In the genomic region with DNA sequence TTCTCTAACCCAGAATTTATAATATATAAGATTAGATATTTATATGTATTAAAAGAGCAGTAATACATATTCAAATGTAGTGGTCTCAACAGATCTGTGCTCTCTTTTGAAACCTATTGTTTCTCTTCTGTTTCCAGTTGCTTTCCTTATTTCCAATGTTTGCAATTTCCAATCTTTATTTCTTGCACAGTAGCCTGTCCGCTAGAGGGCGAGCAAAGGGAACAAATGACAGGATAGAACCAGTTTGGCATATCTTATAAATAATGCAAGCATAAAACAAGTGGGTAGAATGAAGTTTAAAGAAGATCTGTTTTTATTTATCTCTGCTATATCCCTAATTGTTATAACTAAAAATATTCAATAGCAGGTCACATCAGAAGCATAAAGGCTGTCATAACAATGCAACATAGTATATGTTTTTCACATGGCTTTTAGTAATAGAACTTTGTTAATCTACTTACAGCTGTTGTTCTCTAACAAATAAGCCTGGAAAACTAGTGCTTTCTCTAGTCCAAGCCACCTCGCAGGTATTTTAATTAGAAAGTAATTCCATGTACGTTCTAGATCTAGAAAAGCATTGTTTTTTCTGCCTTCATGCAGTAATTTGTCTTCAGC, we compare ENCODE assay signal across 8 cellular contexts. TPM values are rescaled to one million over a fixed set of nuclear protein-coding genes. Genes with fewer than 3 reads are reported as not detected.
DNase-seq lines count a peak whose midpoint lies in the region; ATAC-seq, FAIRE-seq and TF ChIP-seq lines count a peak whose summit lies in the region.

No MANE protein-coding gene starts in this region.

- H3K4me3 ChIP-seq in NB4 (ENCODE audit: low read depth, low read length) (no peak overlapping the region), SU-DHL-6 (ENCODE audit: insufficient read depth, low read length, poor library complexity, severe bottlenecking) (no peak overlapping the region), GM12878 (no peak overlapping the region)

- H3K4me2 ChIP-seq in SU-DHL-6 (ENCODE audit: low read depth, low read length, poor library complexity, severe bottlenecking) (no peak overlapping the region), GM12878 (ENCODE audit: control insufficient read depth, insufficient read depth) (no peak overlapping the region)

- CTCF ChIA-PET in GM12878 (lab: Yijun Ruan, JAX): interaction anchor here (0.6 to 2.4 kb wide), 19 partner anchors 9 to 511 kb away, joined by 3 to 14 read pairs (median 3); a partner anchor contains a TSS

- no TSS peak for BruUV-seq in GM12878 (replicated peaks; lab: Mats Ljungman, UMichigan)

- RAD21 ChIA-PET in GM12878 (lab: Charles Lee; ENCODE audit: unreplicated experiment): interaction anchor here (0.7 to 1.7 kb wide), 8 partner anchors 15 to 1142 kb away, joined by 3 to 6 read pairs (median 4); a partner anchor contains a TSS

- TF ChIP-seq POLR2A in NB4 (IDR thresholded peaks at IDR 0.05; ENCODE audit: extremely low read depth, insufficient read length): no peak
- TF ChIP-seq POLR2A in GM12878 (IDR thresholded peaks at IDR 0.05; ENCODE audit: low read depth, low read length): no peak

- FAIRE-seq in GM12878 (lab: Jason Lieb, UNC): peak; percentile 41

- peak; percentile 77 for TF ChIP-seq CTCF in NB4 (IDR thresholded peaks at IDR 0.05; ENCODE audit: low read depth, low read length)
- peak; percentile 95 for TF ChIP-seq CTCF in SU-DHL-6 (IDR thresholded peaks at IDR 0.05; ENCODE audit: insufficient read depth, low read length, poor library complexity, severe bottlenecking)
- peak; percentile 73 to 83 (median 76) for TF ChIP-seq CTCF in GM12878 (IDR thresholded peaks at IDR 0.05 in 2 of 3, conservative IDR thresholded peaks at IDR 0.05 in 1 of 3; ENCODE audit: control insufficient read depth in 2 of 3, extremely low read depth in 1 of 3, insufficient read depth in 1 of 3, low read depth in 3 of 3, low read length in 3 of 3)

- WGBS in GM12878 (ENCODE audit: insufficient coverage, insufficient replicate concordance, low lambda C conversion rate, missing lambda C conversion rate): 3% methylated on average over 4 of the region's 4 CpGs

- H2AFZ ChIP-seq in SU-DHL-6 (ENCODE audit: low read depth, low read length, severe bottlenecking) (no peak overlapping the region), GM12878 (ENCODE audit: control insufficient read depth, low read depth, low read length) (no peak overlapping the region)

- H3K9ac ChIP-seq in SU-DHL-6 (ENCODE audit: low read length) (no peak overlapping the region), GM12878 (ENCODE audit: control insufficient read depth, insufficient read depth, low read length) (no peak overlapping the region)

- H3K36me3 ChIP-seq in SU-DHL-6 (ENCODE audit: low read length): no peaks in the 10 kb centered on the region
- H3K36me3 ChIP-seq in GM12878 (ENCODE audit: control insufficient read depth in 2 of 2, insufficient read depth in 2 of 2, low read length in 1 of 2): no peaks in the 10 kb centered on the region

- no peak overlapping the region for H3K27ac ChIP-seq in SU-DHL-6 (ENCODE audit: low read depth, low read length)
- H3K27ac ChIP-seq in GM12878 (ENCODE audit: control insufficient read depth, insufficient read depth): no peak overlapping the region

- H3K79me2 ChIP-seq in SU-DHL-6 (ENCODE audit: insufficient read depth, low read length): no peaks in the 10 kb centered on the region
- H3K79me2 ChIP-seq in GM12878 (ENCODE audit: control insufficient read depth, insufficient read depth, low read length): no peaks in the 10 kb centered on the region

- SMC1A ChIA-PET in GM12878 (lab: Charles Lee; ENCODE audit: uncharacterized antibody, unreplicated experiment): interaction anchor here (0.9 to 1.8 kb wide), 14 partner anchors 9 to 590 kb away, joined by 3 to 9 read pairs (median 3); a partner anchor contains a TSS

- POLR2A ChIA-PET in GM12878 (lab: Charles Lee): interaction anchor here (0.7 kb wide), 1 partner anchor 188 kb away, joined by 3 read pairs; no protein-coding TSS in a partner anchor

- intact Hi-C loops in GM12878 (cut with micrococcal nuclease; ENCODE audit: unreplicated experiment): loop anchor here (2.0 to 5.0 kb wide), 3 partner anchors 189 to 591 kb away; no protein-coding TSS in a partner anchor

- H3K27me3 ChIP-seq in SU-DHL-6 (ENCODE audit: low read length) (no peaks in the 10 kb centered on the region), GM12878 (replicated peaks in 1 of 2; ENCODE audit: control insufficient read depth in 2 of 2, insufficient read depth in 2 of 2, low read length in 1 of 2) (no peaks in the 10 kb centered on the region)

- H3F3A ChIP-seq in SU-DHL-6 (ENCODE audit: insufficient read depth): no peaks in the 10 kb centered on the region

- in situ Hi-C loops in GM12878 (cut with MboI): no loop called here

- H3K9me2 ChIP-seq in SU-DHL-6 (replicated peaks; ENCODE audit: insufficient read depth, low read length): no peaks in the 10 kb centered on the region

- DNase-seq in GDM1 (lab: John Stamatoyannopoulos, UW) (peak; percentile 45), NB4 (ENCODE audit: low read depth) (peak; percentile 78), GM12878 (ENCODE audit: low read depth, low spot score) (no peak), iPS-NIHi7 (ENCODE audit: extremely low spot score) (peak; percentile 25), GM19238 (ENCODE audit: insufficient read length, low spot score) (no peak)
- peak; percentile 10 to 46 for DNase-seq in stimulated activated CD4-positive, alpha-beta T cell treated with anti-CD3 and anti-CD28 coated beads, Interleukin-12 subunit alpha, Interleukin-12 subunit beta, amount 100 ng/mL, for 24 hours (ENCODE audit: low read depth in 2 of 2)

- H3K9me3 ChIP-seq in SU-DHL-6 (ENCODE audit: insufficient read depth, low read length) (no peaks in the 10 kb centered on the region), GM12878 (replicated peaks; ENCODE audit: control insufficient read depth, insufficient read depth, low read length) (no peaks in the 10 kb centered on the region)

- TF ChIP-seq EP300 in GM12878 (IDR thresholded peaks at IDR 0.05; ENCODE audit: borderline replicate concordance in 1 of 2, control insufficient read depth in 1 of 2, low read depth in 2 of 2, low read length in 2 of 2): no peak

- TF ChIP-seq RAD21 in GM12878 (IDR thresholded peaks at IDR 0.05; ENCODE audit: insufficient read depth, low read depth, low read length): peak; percentile 98

- no peaks in the 10 kb centered on the region for H4K20me1 ChIP-seq in SU-DHL-6 (ENCODE audit: low read depth, low read length)
- H4K20me1 ChIP-seq in GM12878 (ENCODE audit: control insufficient read depth, insufficient read depth): no peaks in the 10 kb centered on the region

- no peaks in the 10 kb centered on the region for H3K4me1 ChIP-seq in GM12878 (ENCODE audit: control insufficient read depth, insufficient read depth, low read length)

- ATAC-seq in GM12878 (peak; percentile 56), HG02623 (IDR thresholded peaks at IDR 0.05; ENCODE audit: unreplicated experiment) (no peak)

TF ChIP-seq in GM12878, 131 proteins besides CTCF, POLR2A, EP300 and RAD21:
- TF ChIP-seq KDM1A (IDR thresholded peaks at IDR 0.05; ENCODE audit: borderline replicate concordance) (no peak), SMC3 (IDR thresholded peaks at IDR 0.05; ENCODE audit: borderline replicate concordance, low read length) (peak; percentile 59; the same call in 1 of the 2 replicates)

RNA-seq across cellular contexts. Expression of a gene that starts 15.1 kb away (rescaled TPM):
- total RNA-seq in GM12878 (2013; cell fraction: nucleolus; rRNA removed): 50.5 and 52.3 TPM in 2 replicates
- total RNA-seq in GM12878 (2014; rRNA removed) (15.5 and 18.1 TPM in 2 replicates), GM12878 (2014; rRNA removed; fragmentation: Illumina TruSeq; extraction: Trizol) (18.8 and 20.6 TPM in 2 replicates), GM12878 (2021) (11.2 and 15.1 TPM in 2 replicates)
- polyA plus RNA-seq in GM12878 (2011; ENCODE audit: low read depth): 8.6 TPM
- polyA plus RNA-seq in GM12878 (2011; rRNA removed) (22.9 and 36.3 TPM in 2 replicates), GM12878 (2014; fragmentation: Illumina TruSeq; extraction: Trizol) (16.9 and 22.4 TPM in 2 replicates), GM12878 (2014; fragmentation: Nextera tagmentation; extraction: Ambion mirVana) (10 to 100 TPM; 16.1 to 19.0 TPM), GM12878 (2014; rRNA removed) (9.2 and 14.5 TPM in 2 replicates), GM12878 (2016; fragmentation: Nextera tagmentation; extraction: Ambion mirVana) (10 to 100 TPM; 21.2 to 21.8 TPM)
- 9.4 and 12.8 TPM in 2 replicates for polyA plus RNA-seq in GM12878 (2011; cell fraction: cytosol; rRNA removed)
- 7.2 and 7.9 TPM in 2 replicates for polyA plus RNA-seq in GM12878 (2011; cell fraction: nucleus; rRNA removed)
- polyA plus RNA-seq in GM12878 (2012): 10.8 and 14.4 TPM in 2 replicates
- 17.4 and 20.1 TPM in 2 replicates for polyA minus RNA-seq in GM12878 (2011; rRNA and poly(A)+ RNA removed)
- 8.8 and 9.3 TPM in 2 replicates for polyA minus RNA-seq in GM12878 (2011; cell fraction: cytosol; rRNA and poly(A)+ RNA removed)
- polyA minus RNA-seq in GM12878 (2011; cell fraction: nucleus; rRNA and poly(A)+ RNA removed): 15.8 and 20.5 TPM in 2 replicates

Comparison
In these comparisons a context has a peak if more than half of its experiments do, and no peak if none do; other contexts are left out.
1. DNase-seq: peak in GDM1 (single experiment), NB4 (single experiment), iPS-NIHi7 (single experiment) and stimulated activated CD4-positive, alpha-beta T cell treated with anti-CD3 and anti-CD28 coated beads, Interleukin-12 subunit alpha, Interleukin-12 subunit beta, amount 100 ng/mL, for 24 hours (2 of 2); none in GM12878 (single experiment) and GM19238 (single experiment).
2. Peak in every context shown above with its lines, with median percentiles within 50 percentile points of each other: CTCF ChIP-seq.